20 cellular contexts compared by ENCODE assay signal in the genomic region with DNA sequence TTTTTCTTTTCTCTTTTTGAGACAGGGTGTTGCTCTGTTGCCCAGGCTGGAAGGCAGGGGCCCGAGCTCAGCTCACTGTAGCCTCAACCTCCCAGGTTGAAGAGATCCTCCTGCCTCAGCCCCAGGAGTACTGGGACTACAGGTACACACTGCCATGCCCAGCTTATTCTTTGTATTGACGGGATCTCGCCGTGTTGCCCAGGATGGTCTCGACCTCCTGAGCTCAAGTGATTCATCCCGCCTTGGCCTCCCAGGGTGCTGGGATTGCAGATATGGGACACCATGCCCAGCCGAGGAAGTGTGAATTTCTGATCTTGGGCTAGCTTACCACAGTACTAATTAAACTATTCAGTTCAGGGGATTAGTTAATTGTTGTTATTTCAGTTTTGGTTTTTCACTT.
"Had no signal": no experiment of that assay in that cellular context is flagged by ENCODE, and none has a peak within 500 bp of the region (broad histone marks: within the 10 kb centered on the region; RNA-seq: fewer than 3 reads in every experiment).

No MANE protein-coding gene starts in this region.

- H3K27ac Mint-ChIP-seq: activated CD4-positive, alpha-beta T cell treated with anti-CD3 and anti-CD28 coated beads, Interleukin-2, amount 10 ng/mL, durations not matched to agents 7 days and 5 days; activated T-helper 2 cell treated with anti-CD3 and anti-CD28 coated beads, Interferon-gamma antibody, Interleukin-2, Interleukin-4, amounts not matched to agents 10 μg/mL and 5 μg/mL and 100 μg/mL, durations not matched to agents 14 hours and 24 hours and 36 hours; mesothelial cell of epicardium; type B pancreatic cell had no signal

- H3K4me1 ChIP-seq: adrenal gland, esophagus squamous epithelium, gastrocnemius medialis, prostate gland, vagina had no signal

- H3K27me3 Mint-ChIP-seq: activated CD4-positive, alpha-beta T cell treated with anti-CD3 and anti-CD28 coated beads, Interleukin-2, amount 10 ng/mL, durations not matched to agents 7 days and 5 days; naive thymus-derived CD8-positive, alpha-beta T cell; type B pancreatic cell had no signal

- H3K9me3 Mint-ChIP-seq: activated CD4-positive, alpha-beta T cell treated with anti-CD3 and anti-CD28 coated beads, Interleukin-2, amount 10 ng/mL, durations not matched to agents 7 days and 5 days; activated T-cell treated with anti-CD3 and anti-CD28 coated beads, Interleukin-2, amount 50 U/mL, for 4 hours; activated T-helper 2 cell treated with anti-CD3 and anti-CD28 coated beads, Interferon-gamma antibody, Interleukin-2, Interleukin-4, amounts not matched to agents 10 μg/mL and 5 μg/mL and 100 μg/mL, durations not matched to agents 14 hours and 24 hours and 36 hours; endodermal cell; mesothelial cell of epicardium; naive thymus-derived CD8-positive, alpha-beta T cell; type B pancreatic cell had no signal

- H3K27ac ChIP-seq: adrenal gland, esophagus squamous epithelium, gastrocnemius medialis, left ventricle myocardium inferior, prostate gland, testis, vagina had no signal

- H3K4me3 Mint-ChIP-seq: activated CD4-positive, alpha-beta T cell treated with anti-CD3 and anti-CD28 coated beads, Interleukin-2, amount 10 ng/mL, durations not matched to agents 7 days and 5 days; activated T-cell treated with anti-CD3 and anti-CD28 coated beads, Interleukin-2, amount 50 U/mL, for 4 hours; endodermal cell; mesothelial cell of epicardium; type B pancreatic cell had no signal

- H3K9me3 ChIP-seq: adrenal gland, esophagus squamous epithelium, gastrocnemius medialis, left ventricle myocardium inferior, prostate gland, testis, vagina had no signal

- DNase-seq: activated CD4-positive, alpha-beta T cell treated with anti-CD3 and anti-CD28 coated beads, Interleukin-2, amount 10 ng/mL, durations not matched to agents 7 days and 5 days; activated CD4-positive, CD25-positive, alpha-beta regulatory T cell treated with anti-CD3 and anti-CD28 coated beads, Interleukin-2, amount 50 U/mL, for 72 hours; activated naive CD4-positive, alpha-beta T cell treated with anti-CD3 and anti-CD28 coated beads, Interleukin-2, amount 50 U/mL, for 16 hours; activated T-cell treated with anti-CD3 and anti-CD28 coated beads, Interleukin-2, amount 50 U/mL, for 4 hours; adrenal gland; cortex of kidney; endodermal cell; esophagus squamous epithelium; gastrocnemius medialis; hippocampal formation; left ventricle myocardium inferior; stimulated activated CD4-positive, alpha-beta T cell treated with anti-CD3 and anti-CD28 coated beads, Interleukin-12 subunit alpha, Interleukin-12 subunit beta, amount 100 ng/mL, for 4 hours; stimulated activated CD4-positive, alpha-beta T cell treated with anti-CD3 and anti-CD28 coated beads, Interleukin-4, amount 100 ng/mL, for 4 hours; testis had no signal

- H3K4me1 Mint-ChIP-seq: mesothelial cell of epicardium had no signal

- H3K4me3 ChIP-seq: adrenal gland, esophagus squamous epithelium, gastrocnemius medialis, left ventricle myocardium inferior, prostate gland, testis, vagina had no signal

- H3K27me3 ChIP-seq: adrenal gland, esophagus squamous epithelium, gastrocnemius medialis, testis, vagina had no signal

- ATAC-seq: activated T-cell treated with anti-CD3 and anti-CD28 coated beads, Interleukin-2, amount 50 U/mL, for 4 hours; gastrocnemius medialis; naive thymus-derived CD8-positive, alpha-beta T cell had no signal
